19 cellular contexts compared by ENCODE assay signal in the genomic region with DNA sequence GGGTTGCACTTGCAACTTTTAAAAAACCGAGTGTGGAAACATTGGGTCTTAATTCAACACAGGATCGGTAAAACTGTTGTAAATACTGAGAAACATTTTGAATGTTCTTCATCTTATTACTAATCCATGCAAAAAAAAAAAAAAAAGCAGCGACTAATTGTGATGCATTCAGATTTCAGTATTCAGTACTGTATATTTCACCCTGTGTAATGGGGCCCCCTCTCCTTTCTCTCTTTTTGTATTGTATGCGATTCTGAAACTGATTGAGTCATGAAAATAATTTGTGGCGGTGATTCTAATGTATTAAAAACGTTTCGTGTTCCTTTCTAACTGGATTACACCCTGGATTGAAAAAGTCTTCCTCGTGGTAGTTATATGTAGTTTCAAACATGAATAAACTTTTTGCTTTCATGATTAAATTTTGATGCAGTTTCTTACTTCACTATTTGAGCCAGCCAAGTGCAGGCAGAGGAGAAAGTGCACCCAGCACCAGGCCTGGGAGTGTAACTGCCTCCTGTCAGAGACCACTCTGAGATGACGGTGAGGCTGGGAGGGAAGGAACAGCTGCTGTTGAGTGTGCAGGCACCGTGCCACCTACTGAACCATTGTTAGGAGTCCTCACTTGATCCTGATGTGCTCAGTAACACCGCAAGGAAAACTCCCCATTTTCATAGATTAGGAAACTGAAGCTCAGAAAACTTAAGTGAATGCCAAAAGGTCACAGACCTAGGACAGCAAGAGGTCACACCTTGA.
DNase-seq lines count a peak whose midpoint lies in the region; TF ChIP-seq lines count a peak whose summit lies in the region.
"Had no signal": no experiment of that assay in that cellular context is flagged by ENCODE, and none has a peak within 500 bp of the region (broad histone marks: within the 10 kb centered on the region; RNA-seq: fewer than 3 reads in every experiment).

No MANE protein-coding gene starts in this region.

- H3K23ac ChIP-seq in mesendoderm (ENCODE audit: low read length) = no peak overlapping the region

- peaks cover 2% of the 10 kb centered on the region for H3K36me3 ChIP-seq in CD4-positive, alpha-beta memory T cell (ENCODE audit: insufficient read depth, low read length)
- H3K36me3 ChIP-seq in esophagus muscularis mucosa (peaks cover 0 to 39% (median 14%) of the 10 kb centered on the region in 4 donors), mesendoderm (ENCODE audit: control insufficient read depth, insufficient read depth, low read length) (no peaks in the 10 kb centered on the region)
- H3K36me3 ChIP-seq: ovary had no signal

- no peaks in the 10 kb centered on the region for H3K4me1 ChIP-seq in CD4-positive, alpha-beta memory T cell (ENCODE audit: insufficient read depth, low read length)
- peaks cover 0 to 17% (median 12%) of the 10 kb centered on the region in 4 donors for H3K4me1 ChIP-seq in esophagus muscularis mucosa
- H3K4me1 ChIP-seq in mesendoderm (ENCODE audit: control insufficient read depth, low read depth, low read length) = no peaks in the 10 kb centered on the region

- peaks cover 13 to 21% of the 10 kb centered on the region in 2 donors for H3K36me3 Mint-ChIP-seq in CD4-positive, alpha-beta memory T cell

- peak overlapping the region in 6 of 7 donors; percentile 11 to 46 (median 28) for H3K27ac Mint-ChIP-seq in CD4-positive, alpha-beta memory T cell

- no peak overlapping the region for H3K4me2 ChIP-seq in mesendoderm (ENCODE audit: low read length)

- H2BK15ac ChIP-seq in mesendoderm (replicated peaks; ENCODE audit: low read depth) = no peak overlapping the region

- H3K18ac ChIP-seq in mesendoderm (ENCODE audit: low read length) = no peak overlapping the region

- no peak overlapping the region for H3K27ac ChIP-seq in CD4-positive, alpha-beta memory T cell (ENCODE audit: low read depth, low read length)
- no peak overlapping the region for H3K27ac ChIP-seq in esophagus muscularis mucosa (replicated peaks in 1 of 4)
- H3K27ac ChIP-seq in mesendoderm (ENCODE audit: low read depth, low read length) = no peak overlapping the region
- H3K27ac ChIP-seq in dorsolateral prefrontal cortex = no peak overlapping the region
- H3K27ac ChIP-seq: HL-60, ovary had no signal

- peaks cover 0 to 3% (median 0%) of the 10 kb centered on the region in 4 donors for H3K4me1 Mint-ChIP-seq in CD4-positive, alpha-beta memory T cell

- no peaks in the 10 kb centered on the region for H3K79me2 ChIP-seq in mesendoderm (ENCODE audit: control insufficient read depth, insufficient read depth, low read length)

- H4K8ac ChIP-seq in mesendoderm (ENCODE audit: low read depth, low read length) = no peak overlapping the region

- H2BK5ac ChIP-seq in mesendoderm (ENCODE audit: low read length) = no peak overlapping the region

- no peak overlapping the region for H3K4me3 Mint-ChIP-seq in CD4-positive, alpha-beta memory T cell

- intact Hi-C loops in CD4-positive, alpha-beta memory T cell (cut with micrococcal nuclease) = no loop called here
- intact Hi-C loops in esophagus muscularis mucosa (cut with DNase I) = no loop called here
- intact Hi-C loops in dorsolateral prefrontal cortex (cut with DNase I) = no loop called here

- no peaks in the 10 kb centered on the region for H3K79me1 ChIP-seq in mesendoderm (ENCODE audit: low read length)

- TF ChIP-seq POLR2A in esophagus muscularis mucosa (IDR thresholded peaks at IDR 0.05; ENCODE audit: low read depth) = no peak

- no peaks in the 10 kb centered on the region for H3K9me3 ChIP-seq in CD4-positive, alpha-beta memory T cell (ENCODE audit: control insufficient read depth in 1 of 2, low read length in 2 of 2)
- H3K9me3 ChIP-seq in esophagus muscularis mucosa = no peaks in the 10 kb centered on the region
- H3K9me3 ChIP-seq: MG63, ovary had no signal

- H3K9ac ChIP-seq in mesendoderm (ENCODE audit: low read length) = no peak overlapping the region

- H2BK120ac ChIP-seq in mesendoderm (ENCODE audit: low read depth, low read length) = no peak overlapping the region

- H2AK5ac ChIP-seq in mesendoderm (ENCODE audit: low read length) = no peak overlapping the region

- no peak overlapping the region for H3K4me3 ChIP-seq in CD4-positive, alpha-beta memory T cell (ENCODE audit: low read length in 2 of 2)
- H3K4me3 ChIP-seq in esophagus muscularis mucosa (no peak overlapping the region), mesendoderm (ENCODE audit: low read length) (no peak overlapping the region), dorsolateral prefrontal cortex (peak overlapping the region in 5 of 59 donors; percentile 4 to 34 (median 7))
- H3K4me3 ChIP-seq: GM12878, lung, MG63, ovary had no signal

- no peak for DNase-seq in CD4-positive, alpha-beta memory T cell
- DNase-seq in DMS79 treated with DMSO at 0.1 percent for 48 hours (lab: John Stamatoyannopoulos, UW) (peak; percentile 73), NCI-H2171 treated with DMSO at 0.1 percent for 48 hours (lab: John Stamatoyannopoulos, UW) (peak; percentile 89), esophagus muscularis mucosa (ENCODE audit: extremely low spot score) (peak; percentile 75), mesendoderm (no peak), dorsolateral prefrontal cortex (no peak), T1000 (lab: John Stamatoyannopoulos, UW) (no peak)
- DNase-seq: activated CD4-positive, alpha-beta T cell treated with anti-CD3 and anti-CD28 coated beads, Interleukin-2, amount 50 U/mL, for 1 hour; effector memory CD4-positive, alpha-beta T cell; GDM1; islet precursor cell; MG63; NCI-H2081 treated with DMSO at 0.1 percent for 48 hours; stimulated activated CD4-positive, alpha-beta T cell treated with anti-CD3 and anti-CD28 coated beads, Interleukin-2, amount 100 ng/mL, for 24 hours; substantia nigra had no signal

- no peak overlapping the region for H3K56ac ChIP-seq in mesendoderm (ENCODE audit: low read length)

- H3K9me3 Mint-ChIP-seq in CD4-positive, alpha-beta memory T cell = no peaks in the 10 kb centered on the region

- CTCF ChIA-PET in CD4-positive, alpha-beta memory T cell (lab: Charles Lee; ENCODE audit: partially characterized antibody) = no interaction called here

- H3K27me3 ChIP-seq in CD4-positive, alpha-beta memory T cell (ENCODE audit: insufficient read depth, low read length) = no peaks in the 10 kb centered on the region
- H3K27me3 ChIP-seq in esophagus muscularis mucosa = no peaks in the 10 kb centered on the region
- no peaks in the 10 kb centered on the region for H3K27me3 ChIP-seq in mesendoderm (ENCODE audit: insufficient read depth, low read length, poor library complexity)
- no peaks in the 10 kb centered on the region for H3K27me3 ChIP-seq in dorsolateral prefrontal cortex
- H3K27me3 ChIP-seq: MG63, ovary had no signal

- no peak overlapping the region for H4K5ac ChIP-seq in mesendoderm (ENCODE audit: low read length)

- H3K27me3 Mint-ChIP-seq in CD4-positive, alpha-beta memory T cell = no peaks in the 10 kb centered on the region

- no peak for TF ChIP-seq CTCF in esophagus muscularis mucosa (IDR thresholded peaks at IDR 0.05)
- TF ChIP-seq CTCF in dorsolateral prefrontal cortex (IDR thresholded peaks at IDR 0.05 in 54 of 56, conservative IDR thresholded peaks at IDR 0.05 in 2 of 56; ENCODE audit: low read depth in 1 of 56, partially characterized antibody in 56 of 56) = no peak

- TF ChIP-seq EP300 in esophagus muscularis mucosa (IDR thresholded peaks at IDR 0.05) = no peak

- WGBS in esophagus muscularis mucosa = 90% methylated on average over 11 of the region's 11 CpGs
- WGBS in mesendoderm (ENCODE audit: extremely low coverage, insufficient coverage, low lambda C conversion rate) = no CpG with 5 or more reads among the region's 11 CpGs

- POLR2A ChIA-PET in CD4-positive, alpha-beta memory T cell (lab: Charles Lee; ENCODE audit: partially characterized antibody) = no interaction called here

- H3K4ac ChIP-seq in mesendoderm (ENCODE audit: low read depth, low read length) = no peak overlapping the region

Comparison
In these comparisons a context has a peak if more than half of its experiments do, and no peak if none do; other contexts are left out.
1. DNase-seq: peak in DMS79 treated with DMSO at 0.1 percent for 48 hours (single experiment), NCI-H2171 treated with DMSO at 0.1 percent for 48 hours (single experiment) and esophagus muscularis mucosa (single experiment); none in CD4-positive, alpha-beta memory T cell (0 of 5), mesendoderm (single experiment), dorsolateral prefrontal cortex (0 of 10) and T1000 (single experiment).